1 cellular context compared by ENCODE assay signal in the genomic region with DNA sequence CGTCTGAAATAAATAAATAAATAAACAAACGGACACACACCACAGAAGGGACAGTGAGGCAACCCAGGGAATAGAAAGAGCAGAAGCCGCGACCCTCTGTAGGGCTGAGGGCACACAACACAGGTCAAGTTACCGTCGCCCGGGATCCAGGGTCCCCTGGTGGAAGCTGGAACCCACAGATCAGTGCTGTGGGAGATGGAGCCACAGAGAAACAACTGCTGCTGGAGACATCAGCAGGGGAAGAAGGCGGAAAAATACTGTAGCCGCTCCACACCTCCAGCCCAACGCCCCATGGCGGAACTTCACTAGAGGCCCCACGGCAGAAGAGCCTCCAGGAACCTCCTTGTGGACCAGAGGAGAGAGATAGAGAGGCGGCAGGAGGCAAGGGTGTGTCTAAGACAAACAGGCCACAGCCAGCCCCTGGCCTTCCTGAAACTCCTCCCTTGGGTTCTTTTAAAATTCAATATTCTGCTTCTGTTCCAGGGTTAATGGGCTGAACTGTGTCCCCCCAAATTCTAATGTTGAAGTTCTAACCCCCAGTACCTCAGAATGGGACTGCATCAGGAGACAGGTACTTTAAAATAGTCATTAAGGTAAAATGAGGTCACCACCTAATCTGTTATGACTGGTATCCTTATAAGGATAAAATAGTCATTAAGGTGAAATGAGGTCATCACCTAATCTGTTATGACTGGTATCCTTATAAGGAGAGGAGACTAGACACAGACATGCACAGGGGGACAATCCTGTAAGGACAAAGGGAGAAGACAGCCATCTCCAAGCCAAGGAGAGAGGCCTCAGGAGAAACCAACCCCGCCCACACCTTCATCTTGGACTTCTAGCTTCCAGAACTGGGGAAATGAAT.
A peak's percentile ranks its signal among the peaks of the same experiment; 100 is the strongest.
TF ChIP-seq lines count a peak whose summit lies in the region.

No MANE protein-coding gene starts in this region.

TF ChIP-seq in K562, 482 proteins besides CTCF, POLR2A, EP300 and RAD21 (continued from another document and continues in another):
- TF ChIP-seq ZNF518B (CRISPR knock-in tag; IDR thresholded peaks at IDR 0.05) (no peak), ZNF121 (CRISPR knock-in tag; conservative IDR thresholded peaks at IDR 0.05) (no peak), PRPF4 (IDR thresholded peaks at IDR 0.05; ENCODE audit: insufficient read depth, low read depth, low read length, poor library complexity, severe bottlenecking) (no peak), SREBF2 (CRISPR knock-in tag; IDR thresholded peaks at IDR 0.05) (no peak), MAZ (CRISPR knock-in tag; conservative IDR thresholded peaks at IDR 0.05 in 1 of 2, IDR thresholded peaks at IDR 0.05 in 1 of 2) (no peak), TCFL5 (CRISPR knock-in tag; conservative IDR thresholded peaks at IDR 0.05) (no peak), IRF1 (CRISPR knock-in tag; IDR thresholded peaks at IDR 0.05; ENCODE audit: borderline replicate concordance) (no peak), STAT5B (CRISPR knock-in tag; IDR thresholded peaks at IDR 0.05) (no peak), KLF1 (tag; IDR thresholded peaks at IDR 0.05) (peak; percentile 26; the same call in 1 of the 2 replicates), ZNF165 (CRISPR knock-in tag; IDR thresholded peaks at IDR 0.05; ENCODE audit: borderline replicate concordance) (no peak), FOXJ3 (CRISPR knock-in tag; IDR thresholded peaks at IDR 0.05) (no peak), MCM3 (IDR thresholded peaks at IDR 0.05) (no peak), ZKSCAN8 (CRISPR knock-in tag; IDR thresholded peaks at IDR 0.05) (peak; percentile 49; the same call in 1 of the 2 replicates), DEAF1 (CRISPR knock-in tag; IDR thresholded peaks at IDR 0.05) (no peak), NUFIP1 (IDR thresholded peaks at IDR 0.05; ENCODE audit: partially characterized antibody) (no peak)
- TF ChIP-seq, protein P1, sequence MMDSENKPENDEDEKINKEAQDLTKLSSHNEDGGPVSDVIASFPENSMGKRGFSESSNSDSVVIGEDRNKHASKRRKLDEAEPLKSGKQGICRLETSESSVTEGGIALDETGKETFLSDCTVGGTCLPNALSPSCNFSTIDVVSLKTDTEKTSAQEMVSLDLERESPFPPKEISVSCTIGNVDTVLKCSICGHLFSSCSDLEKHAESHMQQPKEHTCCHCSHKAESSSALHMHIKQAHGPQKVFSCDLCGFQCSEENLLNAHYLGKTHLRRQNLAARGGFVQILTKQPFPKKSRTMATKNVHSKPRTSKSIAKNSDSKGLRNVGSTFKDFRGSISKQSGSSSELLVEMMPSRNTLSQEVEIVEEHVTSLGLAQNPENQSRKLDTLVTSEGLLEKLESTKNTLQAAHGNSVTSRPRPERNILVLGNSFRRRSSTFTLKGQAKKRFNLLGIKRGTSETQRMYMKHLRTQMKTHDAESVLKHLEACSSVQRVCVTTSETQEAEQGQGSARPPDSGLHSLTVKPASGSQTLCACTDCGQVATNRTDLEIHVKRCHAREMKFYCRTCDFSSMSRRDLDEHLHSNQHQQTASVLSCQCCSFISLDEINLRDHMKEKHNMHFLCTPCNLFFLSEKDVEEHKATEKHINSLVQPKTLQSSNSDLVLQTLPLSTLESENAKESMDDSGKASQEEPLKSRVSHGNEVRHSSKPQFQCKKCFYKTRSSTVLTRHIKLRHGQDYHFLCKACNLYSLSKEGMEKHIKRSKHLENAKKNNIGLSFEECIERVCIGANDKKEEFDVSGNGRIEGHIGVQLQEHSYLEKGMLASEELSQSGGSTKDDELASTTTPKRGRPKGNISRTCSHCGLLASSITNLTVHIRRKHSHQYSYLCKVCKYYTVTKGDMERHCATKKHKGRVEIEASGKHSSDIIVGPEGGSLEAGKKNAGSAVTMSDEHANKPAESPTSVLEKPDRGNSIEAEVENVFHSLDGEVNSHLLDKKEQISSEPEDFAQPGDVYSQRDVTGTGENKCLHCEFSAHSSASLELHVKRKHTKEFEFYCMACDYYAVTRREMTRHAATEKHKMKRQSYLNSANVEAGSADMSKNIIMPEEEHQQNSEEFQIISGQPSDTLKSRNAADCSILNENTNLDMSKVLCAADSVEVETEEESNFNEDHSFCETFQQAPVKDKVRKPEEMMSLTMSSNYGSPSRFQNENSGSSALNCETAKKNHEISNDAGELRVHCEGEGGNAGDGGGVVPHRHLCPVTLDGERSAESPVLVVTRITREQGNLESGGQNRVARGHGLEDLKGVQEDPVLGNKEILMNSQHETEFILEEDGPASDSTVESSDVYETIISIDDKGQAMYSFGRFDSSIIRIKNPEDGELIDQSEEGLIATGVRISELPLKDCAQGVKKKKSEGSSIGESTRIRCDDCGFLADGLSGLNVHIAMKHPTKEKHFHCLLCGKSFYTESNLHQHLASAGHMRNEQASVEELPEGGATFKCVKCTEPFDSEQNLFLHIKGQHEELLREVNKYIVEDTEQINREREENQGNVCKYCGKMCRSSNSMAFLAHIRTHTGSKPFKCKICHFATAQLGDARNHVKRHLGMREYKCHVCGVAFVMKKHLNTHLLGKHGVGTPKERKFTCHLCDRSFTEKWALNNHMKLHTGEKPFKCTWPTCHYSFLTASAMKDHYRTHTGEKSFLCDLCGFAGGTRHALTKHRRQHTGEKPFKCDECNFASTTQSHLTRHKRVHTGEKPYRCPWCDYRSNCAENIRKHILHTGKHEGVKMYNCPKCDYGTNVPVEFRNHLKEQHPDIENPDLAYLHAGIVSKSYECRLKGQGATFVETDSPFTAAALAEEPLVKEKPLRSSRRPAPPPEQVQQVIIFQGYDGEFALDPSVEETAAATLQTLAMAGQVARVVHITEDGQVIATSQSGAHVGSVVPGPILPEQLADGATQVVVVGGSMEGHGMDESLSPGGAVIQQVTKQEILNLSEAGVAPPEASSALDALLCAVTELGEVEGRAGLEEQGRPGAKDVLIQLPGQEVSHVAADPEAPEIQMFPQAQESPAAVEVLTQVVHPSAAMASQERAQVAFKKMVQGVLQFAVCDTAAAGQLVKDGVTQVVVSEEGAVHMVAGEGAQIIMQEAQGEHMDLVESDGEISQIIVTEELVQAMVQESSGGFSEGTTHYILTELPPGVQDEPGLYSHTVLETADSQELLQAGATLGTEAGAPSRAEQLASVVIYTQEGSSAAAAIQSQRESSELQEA (IDR thresholded peaks at IDR 0.05; ENCODE audit: low read depth) = no peak
- TF ChIP-seq, protein P2, sequence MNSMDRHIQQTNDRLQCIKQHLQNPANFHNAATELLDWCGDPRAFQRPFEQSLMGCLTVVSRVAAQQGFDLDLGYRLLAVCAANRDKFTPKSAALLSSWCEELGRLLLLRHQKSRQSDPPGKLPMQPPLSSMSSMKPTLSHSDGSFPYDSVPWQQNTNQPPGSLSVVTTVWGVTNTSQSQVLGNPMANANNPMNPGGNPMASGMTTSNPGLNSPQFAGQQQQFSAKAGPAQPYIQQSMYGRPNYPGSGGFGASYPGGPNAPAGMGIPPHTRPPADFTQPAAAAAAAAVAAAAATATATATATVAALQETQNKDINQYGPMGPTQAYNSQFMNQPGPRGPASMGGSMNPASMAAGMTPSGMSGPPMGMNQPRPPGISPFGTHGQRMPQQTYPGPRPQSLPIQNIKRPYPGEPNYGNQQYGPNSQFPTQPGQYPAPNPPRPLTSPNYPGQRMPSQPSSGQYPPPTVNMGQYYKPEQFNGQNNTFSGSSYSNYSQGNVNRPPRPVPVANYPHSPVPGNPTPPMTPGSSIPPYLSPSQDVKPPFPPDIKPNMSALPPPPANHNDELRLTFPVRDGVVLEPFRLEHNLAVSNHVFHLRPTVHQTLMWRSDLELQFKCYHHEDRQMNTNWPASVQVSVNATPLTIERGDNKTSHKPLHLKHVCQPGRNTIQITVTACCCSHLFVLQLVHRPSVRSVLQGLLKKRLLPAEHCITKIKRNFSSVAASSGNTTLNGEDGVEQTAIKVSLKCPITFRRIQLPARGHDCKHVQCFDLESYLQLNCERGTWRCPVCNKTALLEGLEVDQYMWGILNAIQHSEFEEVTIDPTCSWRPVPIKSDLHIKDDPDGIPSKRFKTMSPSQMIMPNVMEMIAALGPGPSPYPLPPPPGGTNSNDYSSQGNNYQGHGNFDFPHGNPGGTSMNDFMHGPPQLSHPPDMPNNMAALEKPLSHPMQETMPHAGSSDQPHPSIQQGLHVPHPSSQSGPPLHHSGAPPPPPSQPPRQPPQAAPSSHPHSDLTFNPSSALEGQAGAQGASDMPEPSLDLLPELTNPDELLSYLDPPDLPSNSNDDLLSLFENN (IDR thresholded peaks at IDR 0.05; ENCODE audit: low read depth in 2 of 2, low read length in 2 of 2) = no peak
